Comparison of ENCODE assay signal across 10 cellular contexts in the genomic region with DNA sequence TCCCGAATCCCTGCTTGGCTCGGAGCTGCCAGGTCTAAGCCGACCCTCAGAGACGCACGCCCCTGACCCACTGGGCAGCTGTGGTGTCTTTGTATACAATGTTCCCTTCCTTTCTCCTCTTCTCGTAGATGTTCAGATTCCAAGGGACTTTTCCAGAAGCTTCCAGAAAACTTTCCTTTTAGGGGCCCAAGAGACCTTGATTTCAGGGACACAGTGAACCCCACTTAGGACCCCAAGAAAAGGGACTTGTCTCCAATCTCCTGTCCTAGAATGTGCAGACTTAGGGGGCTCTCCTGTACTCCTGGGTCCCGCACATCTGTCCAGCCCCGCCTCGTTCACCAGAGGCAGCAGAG.
DNase-seq lines count a peak whose midpoint lies in the region; ATAC-seq, FAIRE-seq and TF ChIP-seq lines count a peak whose summit lies in the region.
"Had no signal": no experiment of that assay in that cellular context is flagged by ENCODE, and none has a peak within 500 bp of the region (broad histone marks: within the 10 kb centered on the region; RNA-seq: fewer than 3 reads in every experiment).

No MANE protein-coding gene starts in this region.

- in situ Hi-C loops in HepG2 (cut with HindIII; ENCODE audit: extremely low pct_ligation_motif_present, low pct_unique_long_range_greater_than_20kb), result loop anchor here (5.0 kb wide), 2 partner anchors 317 to 532 kb away; no protein-coding TSS in a partner anchor

- POLR2A ChIA-PET in HepG2 (lab: Yijun Ruan, JAX), result no interaction called here
- POLR2A ChIA-PET in RWPE1 (lab: Yijun Ruan, JAX; ENCODE audit: low non-redundant PET), result no interaction called here

- intact Hi-C loops in HepG2 (cut with micrococcal nuclease; ENCODE audit: unreplicated experiment) (loop anchor here (1.0 to 5.0 kb wide), 2 partner anchors 316 to 532 kb away; no protein-coding TSS in a partner anchor), right lobe of liver (cut with DNase I) (no loop called here), upper lobe of right lung (cut with DNase I) (no loop called here)

- H3K27me3 ChIP-seq in HepG2 (ENCODE audit: control insufficient read depth in 1 of 2, insufficient read depth in 2 of 2, low read length in 2 of 2) (peaks cover 25 to 95% of the 10 kb centered on the region in 2 experiments), right lobe of liver (peaks cover 0 to 19% of the 10 kb centered on the region in 2 donors), upper lobe of right lung (peaks cover 61% of the 10 kb centered on the region)

- CTCF ChIA-PET in HepG2 (lab: Yijun Ruan, JAX; ENCODE audit: low intra/inter-chr PET ratio, low total read pairs), result interaction anchor here (1.5 to 2.1 kb wide), 3 partner anchors 316 to 535 kb away, joined by 5 to 15 read pairs (median 9); no protein-coding TSS in a partner anchor
- CTCF ChIA-PET in RWPE1 (lab: Yijun Ruan, JAX), result interaction anchor here (0.6 to 1.5 kb wide), 26 partner anchors 8 to 1381 kb away, joined by 3 to 8 read pairs (median 4); a partner anchor contains a TSS

- no peak for FAIRE-seq in HepG2 (lab: Jason Lieb, UNC)

- peaks cover 4% of the 10 kb centered on the region; the same call in 1 of the 2 replicates for H4K20me1 ChIP-seq in HepG2 (ENCODE audit: insufficient read depth, low read length)

- TF ChIP-seq CTCF in HepG2 (CRISPR knock-in tag; IDR thresholded peaks at IDR 0.05), result no peak
- no peak for TF ChIP-seq CTCF in right lobe of liver (IDR thresholded peaks at IDR 0.05)
- peak; percentile 57 for TF ChIP-seq CTCF in RWPE1 (conservative IDR thresholded peaks at IDR 0.05; ENCODE audit: low read depth)
- no peak for TF ChIP-seq CTCF in upper lobe of right lung (IDR thresholded peaks at IDR 0.05)

- H3K4me1 ChIP-seq in HepG2 (ENCODE audit: insufficient read depth, low read length), result no peaks in the 10 kb centered on the region
- peaks cover 0 to 7% (median 0%) of the 10 kb centered on the region in 4 donors for H3K4me1 ChIP-seq in right lobe of liver
- H3K4me1 ChIP-seq in upper lobe of right lung, result peaks cover 8% of the 10 kb centered on the region

- H3K4me2 ChIP-seq in HepG2 (ENCODE audit: low read depth, low read length), result no peak overlapping the region

- WGBS in HepG2 (ENCODE audit: low lambda C conversion rate), result 15% methylated on average over 9 of the region's 9 CpGs
- WGBS in right lobe of liver (ENCODE audit: insufficient coverage, low coverage, low lambda C conversion rate, missing lambda C conversion rate), result 7% methylated on average over 2 of the region's 9 CpGs

- TF ChIP-seq EP300 in HepG2 (IDR thresholded peaks at IDR 0.05; ENCODE audit: low read depth in 2 of 2, low read length in 2 of 2), result no peak
- TF ChIP-seq EP300 in HepG2 (CRISPR knock-in tag; IDR thresholded peaks at IDR 0.05; ENCODE audit: borderline replicate concordance), result no peak

- no peaks in the 10 kb centered on the region for H3K36me3 ChIP-seq in HepG2 (replicated peaks in 1 of 2; ENCODE audit: control insufficient read depth in 1 of 2, insufficient read depth in 2 of 2, low read length in 2 of 2)
- no peaks in the 10 kb centered on the region for H3K36me3 ChIP-seq in right lobe of liver
- no peaks in the 10 kb centered on the region for H3K36me3 ChIP-seq in upper lobe of right lung
- H3K36me3 ChIP-seq: esophagus muscularis mucosa had no signal

- no peak overlapping the region for H3K9ac ChIP-seq in HepG2 (ENCODE audit: insufficient read depth, low read depth, low read length)

- DNase-seq in HepG2 (ENCODE audit: low spot score) (no peak), right lobe of liver (no peak), RWPE1 (ENCODE audit: low spot score) (no peak), medulla oblongata (ENCODE audit: extremely low spot score) (peak; percentile 8), upper lobe of right lung (no peak), NCI-H2171 treated with DMSO at 0.1 percent for 48 hours (lab: John Stamatoyannopoulos, UW) (no peak), NCI-H2029 (lab: John Stamatoyannopoulos, UW) (no peak)
- DNase-seq: NCI-H1694 treated with DMSO at 0.1 percent for 48 hours had no signal

- TF ChIP-seq RAD21 in HepG2 (CRISPR knock-in tag; IDR thresholded peaks at IDR 0.05), result no peak

- H3K27ac ChIP-seq in HepG2 (ENCODE audit: extremely low read length, insufficient read depth, low read length) (no peak overlapping the region), right lobe of liver (no peak overlapping the region), RWPE1 (no peak overlapping the region), upper lobe of right lung (no peak overlapping the region)
- H3K27ac ChIP-seq: esophagus muscularis mucosa had no signal

- H3K4me3 ChIP-seq in HepG2 (replicated peaks in 1 of 3; ENCODE audit: insufficient read depth in 1 of 3, low read depth in 2 of 3, low read length in 3 of 3) (no peak overlapping the region), right lobe of liver (no peak overlapping the region), upper lobe of right lung (no peak overlapping the region)

- ATAC-seq in HepG2 (peak; percentile 21; the same call in 1 of the 3 replicates), right lobe of liver (no peak), upper lobe of right lung (peak; percentile 4), GM18868 (IDR thresholded peaks at IDR 0.05; ENCODE audit: unreplicated experiment) (no peak)

- H3K79me2 ChIP-seq in HepG2 (ENCODE audit: insufficient read depth, low read length), result no peaks in the 10 kb centered on the region

- TF ChIP-seq POLR2A in HepG2 (IDR thresholded peaks at IDR 0.05; ENCODE audit: insufficient read depth in 1 of 2, low read depth in 2 of 2, low read length in 2 of 2) (no peak), right lobe of liver (IDR thresholded peaks at IDR 0.05) (no peak)

- H3K9me3 ChIP-seq in HepG2 (ENCODE audit: low read length) (no peaks in the 10 kb centered on the region), right lobe of liver (no peaks in the 10 kb centered on the region), upper lobe of right lung (no peaks in the 10 kb centered on the region)
- H3K9me3 ChIP-seq: esophagus muscularis mucosa had no signal

- H2AFZ ChIP-seq in HepG2 (ENCODE audit: low read length), result no peak overlapping the region

- no TSS peak for BruUV-seq in HepG2 (replicated peaks; lab: Mats Ljungman, UMichigan)

TF ChIP-seq in HepG2, 621 proteins besides CTCF, POLR2A, EP300 and RAD21 (continues in another document):
- TF ChIP-seq ARNTL (CRISPR knock-in tag; IDR thresholded peaks at IDR 0.05) (no peak), GLI4 (CRISPR knock-in tag; IDR thresholded peaks at IDR 0.05; ENCODE audit: borderline replicate concordance) (0 out of 2 replicates have a peak, but pooled peaks have one; percentile 23), SUZ12 (IDR thresholded peaks at IDR 0.05; ENCODE audit: low read depth, low read length) (no peak), PRMT3 (CRISPR knock-in tag; IDR thresholded peaks at IDR 0.05; ENCODE audit: borderline replicate concordance, low read depth) (0 out of 2 replicates have a peak, but pooled peaks have one; percentile 42), FOXA3 (CRISPR knock-in tag; IDR thresholded peaks at IDR 0.05) (0 out of 2 replicates have a peak, but pooled peaks have one; percentile 2), ZSCAN20 (CRISPR knock-in tag; IDR thresholded peaks at IDR 0.05; ENCODE audit: borderline replicate concordance) (0 out of 2 replicates have a peak, but pooled peaks have one; percentile 26), ZC3H13 (CRISPR knock-in tag; IDR thresholded peaks at IDR 0.05) (no peak), ZNF543 (CRISPR knock-in tag; IDR thresholded peaks at IDR 0.05) (no peak), BORCS8-MEF2B (CRISPR knock-in tag; IDR thresholded peaks at IDR 0.05) (0 out of 2 replicates have a peak, but pooled peaks have one; percentile 6), ZNF766 (CRISPR knock-in tag; IDR thresholded peaks at IDR 0.05; ENCODE audit: borderline replicate concordance) (0 out of 2 replicates have a peak, but pooled peaks have one; percentile 10), MEIS1 (CRISPR knock-in tag; IDR thresholded peaks at IDR 0.05; ENCODE audit: borderline replicate concordance) (0 out of 2 replicates have a peak, but pooled peaks have one; percentile 25), ZNF550 (CRISPR knock-in tag; IDR thresholded peaks at IDR 0.05; ENCODE audit: borderline replicate concordance) (0 out of 2 replicates have a peak, but pooled peaks have one; percentile 24), NFATC3 (CRISPR knock-in tag; IDR thresholded peaks at IDR 0.05) (peak; percentile 38; the same call in 1 of the 2 replicates), GATAD1 (CRISPR knock-in tag; IDR thresholded peaks at IDR 0.05) (0 out of 2 replicates have a peak, but pooled peaks have one; percentile 0), MIER2 (CRISPR knock-in tag; IDR thresholded peaks at IDR 0.05) (0 out of 2 replicates have a peak, but pooled peaks have one; percentile 1)
- TF ChIP-seq, protein P1, sequence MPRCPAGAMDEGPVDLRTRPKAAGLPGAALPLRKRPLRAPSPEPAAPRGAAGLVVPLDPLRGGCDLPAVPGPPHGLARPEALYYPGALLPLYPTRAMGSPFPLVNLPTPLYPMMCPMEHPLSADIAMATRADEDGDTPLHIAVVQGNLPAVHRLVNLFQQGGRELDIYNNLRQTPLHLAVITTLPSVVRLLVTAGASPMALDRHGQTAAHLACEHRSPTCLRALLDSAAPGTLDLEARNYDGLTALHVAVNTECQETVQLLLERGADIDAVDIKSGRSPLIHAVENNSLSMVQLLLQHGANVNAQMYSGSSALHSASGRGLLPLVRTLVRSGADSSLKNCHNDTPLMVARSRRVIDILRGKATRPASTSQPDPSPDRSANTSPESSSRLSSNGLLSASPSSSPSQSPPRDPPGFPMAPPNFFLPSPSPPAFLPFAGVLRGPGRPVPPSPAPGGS (CRISPR knock-in tag; IDR thresholded peaks at IDR 0.05), result 0 out of 2 replicates have a peak, but pooled peaks have one; percentile 18
- TF ChIP-seq, protein P2, sequence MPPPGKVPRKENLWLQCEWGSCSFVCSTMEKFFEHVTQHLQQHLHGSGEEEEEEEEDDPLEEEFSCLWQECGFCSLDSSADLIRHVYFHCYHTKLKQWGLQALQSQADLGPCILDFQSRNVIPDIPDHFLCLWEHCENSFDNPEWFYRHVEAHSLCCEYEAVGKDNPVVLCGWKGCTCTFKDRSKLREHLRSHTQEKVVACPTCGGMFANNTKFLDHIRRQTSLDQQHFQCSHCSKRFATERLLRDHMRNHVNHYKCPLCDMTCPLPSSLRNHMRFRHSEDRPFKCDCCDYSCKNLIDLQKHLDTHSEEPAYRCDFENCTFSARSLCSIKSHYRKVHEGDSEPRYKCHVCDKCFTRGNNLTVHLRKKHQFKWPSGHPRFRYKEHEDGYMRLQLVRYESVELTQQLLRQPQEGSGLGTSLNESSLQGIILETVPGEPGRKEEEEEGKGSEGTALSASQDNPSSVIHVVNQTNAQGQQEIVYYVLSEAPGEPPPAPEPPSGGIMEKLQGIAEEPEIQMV (CRISPR knock-in tag; IDR thresholded peaks at IDR 0.05; ENCODE audit: low read depth), result 0 out of 2 replicates have a peak, but pooled peaks have one; percentile 3

Comparison
In these comparisons a context has a peak if more than half of its experiments do, and no peak if none do; other contexts are left out.
1. ATAC-seq: peak in HepG2 (single experiment) and upper lobe of right lung (single experiment); none in right lobe of liver (0 of 4) and GM18868 (single experiment).